In genomic region chr9:882416-882931, GRCh38 we compare ENCODE assay signal across 25 cellular contexts. TPM values are rescaled to one million over a fixed set of nuclear protein-coding genes. Genes with fewer than 3 reads are reported as not detected.
DNase-seq lines count a peak whose midpoint lies in the region; ATAC-seq and TF ChIP-seq lines count a peak whose summit lies in the region.
"Had no signal": no experiment of that assay in that cellular context is flagged by ENCODE, and none has a peak within 500 bp of the region (broad histone marks: within the 10 kb centered on the region; RNA-seq: fewer than 3 reads in every experiment).

No MANE protein-coding gene starts in this region.

- POLR2A ChIA-PET in WTC11 (lab: Charles Lee), result no interaction called here

- no peak overlapping the region for H3K27ac Mint-ChIP-seq in WTC11
- peak overlapping the region in 1 of 2 donors; percentile 68 for H3K27ac Mint-ChIP-seq in natural killer cell treated with Interleukin-12 subunit alpha and Interleukin-12 subunit beta and Interleukin-15 and Interleukin-18, amount 100 ng/mL, for 72 hours
- H3K27ac Mint-ChIP-seq: T-helper 1 cell treated with Interleukin-12 subunit alpha and Interleukin-12 subunit beta and Interleukin-4 antibody, amounts not matched to agents 30 μg/mL and 1 μg/mL, for 36 hours had no signal

- DNase-seq in GM10266 (ENCODE audit: extremely low spot score), result no peak
- DNase-seq in Jurkat, Clone E6-1 (ENCODE audit: low read depth, low spot score), result peak; percentile 21
- DNase-seq in WTC11 (ENCODE audit: low spot score), result no peak
- no peak for DNase-seq in natural killer cell treated with Interleukin-12 subunit alpha and Interleukin-12 subunit beta and Interleukin-15 and Interleukin-18, amount 100 ng/mL, for 72 hours (ENCODE audit: low spot score)
- no peak for DNase-seq in A172 (ENCODE audit: low spot score)
- no peak for DNase-seq in activated CD8-positive, alpha-beta memory T cell treated with anti-CD3 and anti-CD28 coated beads, Interleukin-2, amount 50 U/mL, for 4 hours
- DNase-seq: activated gamma-delta T cell treated with Interleukin-2 at 50 U/mL for 16 hours, activated T-cell treated with anti-CD3 and anti-CD28 coated beads for 4 hours, BE2C, Calu3, kidney, mammary epithelial cell, NCI-H187, NCI-H2227 treated with DMSO at 0.1 percent for 48 hours, NCI-H774, retina, stomach, transverse colon had no signal

- peak; percentile 46 for ATAC-seq in WTC11
- ATAC-seq in natural killer cell treated with Interleukin-12 subunit alpha and Interleukin-12 subunit beta and Interleukin-15 and Interleukin-18, amount 100 ng/mL, for 72 hours, result no peak
- ATAC-seq in HG02840 (IDR thresholded peaks at IDR 0.05; ENCODE audit: low FRiP score, unreplicated experiment), result no peak

- no peak overlapping the region for H3K4me3 ChIP-seq in Jurkat, Clone E6-1 (ENCODE audit: low read length)
- H3K4me3 ChIP-seq: hepatocyte, SJSA1, stomach, transverse colon had no signal

- no peaks in the 10 kb centered on the region for H3K36me3 Mint-ChIP-seq in WTC11
- H3K36me3 Mint-ChIP-seq in natural killer cell treated with Interleukin-12 subunit alpha and Interleukin-12 subunit beta and Interleukin-15 and Interleukin-18, amount 100 ng/mL, for 72 hours, result no peaks in the 10 kb centered on the region

- CTCF ChIA-PET in WTC11 (lab: Charles Lee), result interaction anchor here (0.6 to 1.8 kb wide), 7 partner anchors 12 to 127 kb away, joined by 3 to 12 read pairs (median 3); no protein-coding TSS in a partner anchor

- no peaks in the 10 kb centered on the region for H3K9me3 Mint-ChIP-seq in WTC11
- H3K9me3 Mint-ChIP-seq in natural killer cell treated with Interleukin-12 subunit alpha and Interleukin-12 subunit beta and Interleukin-15 and Interleukin-18, amount 100 ng/mL, for 72 hours, result no peaks in the 10 kb centered on the region
- H3K9me3 Mint-ChIP-seq: T-helper 1 cell treated with Interleukin-12 subunit alpha and Interleukin-12 subunit beta and Interleukin-4 antibody, amounts not matched to agents 30 μg/mL and 1 μg/mL, for 36 hours had no signal

- peak; percentile 4 for TF ChIP-seq CTCF in GM10266 (IDR thresholded peaks at IDR 0.05; ENCODE audit: control insufficient read depth, insufficient read depth, low read depth, missing control alignments)
- TF ChIP-seq CTCF in WTC11 (IDR thresholded peaks at IDR 0.05), result no peak

- peaks cover 11% of the 10 kb centered on the region; the same call in 1 of the 2 replicates for H3K27me3 Mint-ChIP-seq in WTC11 (ENCODE audit: low read depth)
- H3K27me3 Mint-ChIP-seq in natural killer cell treated with Interleukin-12 subunit alpha and Interleukin-12 subunit beta and Interleukin-15 and Interleukin-18, amount 100 ng/mL, for 72 hours, result peaks cover 15 to 33% of the 10 kb centered on the region in 2 donors

- no peak overlapping the region for H3K4me3 Mint-ChIP-seq in WTC11
- H3K4me3 Mint-ChIP-seq in natural killer cell treated with Interleukin-12 subunit alpha and Interleukin-12 subunit beta and Interleukin-15 and Interleukin-18, amount 100 ng/mL, for 72 hours, result peak overlapping the region; percentile 8
- H3K4me3 Mint-ChIP-seq: T-helper 1 cell treated with Interleukin-12 subunit alpha and Interleukin-12 subunit beta and Interleukin-4 antibody, amounts not matched to agents 30 μg/mL and 1 μg/mL, for 36 hours had no signal

- H3K4me1 Mint-ChIP-seq in WTC11, result 0 out of 2 replicates have a peak, but pooled peaks cover 3% of the 10 kb centered on the region
- H3K4me1 Mint-ChIP-seq in natural killer cell treated with Interleukin-12 subunit alpha and Interleukin-12 subunit beta and Interleukin-15 and Interleukin-18, amount 100 ng/mL, for 72 hours (ENCODE audit: low read depth in 2 of 2), result peaks cover 34 to 39% of the 10 kb centered on the region in 2 donors

TF ChIP-seq in WTC11, 78 proteins besides CTCF, POLR2A, EP300 and RAD21:
- TF ChIP-seq SOX15 (CRISPR knock-in tag; IDR thresholded peaks at IDR 0.05), result no peak
- TF ChIP-seq, protein P1, sequence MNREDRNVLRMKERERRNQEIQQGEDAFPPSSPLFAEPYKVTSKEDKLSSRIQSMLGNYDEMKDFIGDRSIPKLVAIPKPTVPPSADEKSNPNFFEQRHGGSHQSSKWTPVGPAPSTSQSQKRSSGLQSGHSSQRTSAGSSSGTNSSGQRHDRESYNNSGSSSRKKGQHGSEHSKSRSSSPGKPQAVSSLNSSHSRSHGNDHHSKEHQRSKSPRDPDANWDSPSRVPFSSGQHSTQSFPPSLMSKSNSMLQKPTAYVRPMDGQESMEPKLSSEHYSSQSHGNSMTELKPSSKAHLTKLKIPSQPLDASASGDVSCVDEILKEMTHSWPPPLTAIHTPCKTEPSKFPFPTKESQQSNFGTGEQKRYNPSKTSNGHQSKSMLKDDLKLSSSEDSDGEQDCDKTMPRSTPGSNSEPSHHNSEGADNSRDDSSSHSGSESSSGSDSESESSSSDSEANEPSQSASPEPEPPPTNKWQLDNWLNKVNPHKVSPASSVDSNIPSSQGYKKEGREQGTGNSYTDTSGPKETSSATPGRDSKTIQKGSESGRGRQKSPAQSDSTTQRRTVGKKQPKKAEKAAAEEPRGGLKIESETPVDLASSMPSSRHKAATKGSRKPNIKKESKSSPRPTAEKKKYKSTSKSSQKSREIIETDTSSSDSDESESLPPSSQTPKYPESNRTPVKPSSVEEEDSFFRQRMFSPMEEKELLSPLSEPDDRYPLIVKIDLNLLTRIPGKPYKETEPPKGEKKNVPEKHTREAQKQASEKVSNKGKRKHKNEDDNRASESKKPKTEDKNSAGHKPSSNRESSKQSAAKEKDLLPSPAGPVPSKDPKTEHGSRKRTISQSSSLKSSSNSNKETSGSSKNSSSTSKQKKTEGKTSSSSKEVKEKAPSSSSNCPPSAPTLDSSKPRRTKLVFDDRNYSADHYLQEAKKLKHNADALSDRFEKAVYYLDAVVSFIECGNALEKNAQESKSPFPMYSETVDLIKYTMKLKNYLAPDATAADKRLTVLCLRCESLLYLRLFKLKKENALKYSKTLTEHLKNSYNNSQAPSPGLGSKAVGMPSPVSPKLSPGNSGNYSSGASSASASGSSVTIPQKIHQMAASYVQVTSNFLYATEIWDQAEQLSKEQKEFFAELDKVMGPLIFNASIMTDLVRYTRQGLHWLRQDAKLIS (CRISPR knock-in tag; IDR thresholded peaks at IDR 0.05; ENCODE audit: borderline replicate concordance), result no peak

RNA-seq across cellular contexts. Expression of gene DMRT1, which starts 41.0 kb away (rescaled TPM):
- polyA plus RNA-seq in Jurkat, Clone E6-1 (2012; ENCODE audit: insufficient read depth, insufficient read length), result not detected
- not detected in 3 replicates for total RNA-seq in WTC11 (2021)
- not detected for total RNA-seq in natural killer cell treated with Interleukin-12 subunit alpha and Interleukin-12 subunit beta and Interleukin-15 and Interleukin-18, amount 100 ng/mL, for 72 hours
- 0.46 and 0.78 TPM in 2 replicates for total RNA-seq in A172 (2014; rRNA removed; shearing (Covaris generic))
- total RNA-seq: Calu3, G401, hepatocyte, kidney, M059J, mammary epithelial cell, osteoblast, SJSA1, stomach, transverse colon had no signal
- polyA plus RNA-seq: hepatocyte, mammary epithelial cell, stomach had no signal
